In the genomic region with DNA sequence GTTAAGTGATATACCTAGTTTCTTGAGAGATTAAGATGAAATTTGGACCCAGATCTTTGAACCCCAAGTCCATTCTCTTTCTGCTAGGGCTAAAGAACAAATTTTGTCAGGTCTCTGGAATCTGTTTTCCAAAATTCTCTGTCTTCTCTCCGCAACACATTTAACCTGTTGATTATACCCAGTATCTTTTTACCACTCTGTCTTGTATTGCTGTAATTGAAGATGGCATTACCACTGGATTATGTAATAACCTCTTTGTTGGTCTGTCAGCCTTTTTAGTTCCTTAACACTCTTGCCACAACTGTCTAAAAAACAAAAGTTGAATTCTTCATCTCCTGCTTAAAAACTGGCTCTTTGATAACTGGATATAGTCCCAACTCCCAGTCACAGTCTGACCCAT, we compare ENCODE assay signal across 12 cellular contexts. TPM values are rescaled to one million over a fixed set of nuclear protein-coding genes. Genes with fewer than 3 reads are reported as not detected.
DNase-seq lines count a peak whose midpoint lies in the region; ATAC-seq and TF ChIP-seq lines count a peak whose summit lies in the region.
"Had no signal": no experiment of that assay in that cellular context is flagged by ENCODE, and none has a peak within 500 bp of the region (broad histone marks: within the 10 kb centered on the region; RNA-seq: fewer than 3 reads in every experiment).

No MANE protein-coding gene starts in this region.

- H3K56ac ChIP-seq in H9 (ENCODE audit: insufficient read length, low read depth, low read length) = no peak overlapping the region

- H4K91ac ChIP-seq in H9 (ENCODE audit: insufficient read length, low read depth, low read length) = no peak overlapping the region

- no peak overlapping the region for H3K18ac ChIP-seq in H9 (ENCODE audit: insufficient read length, low read depth, low read length)

- no peaks in the 10 kb centered on the region for H3K27me3 ChIP-seq in CD4-positive, CD25-positive, alpha-beta regulatory T cell (ENCODE audit: control insufficient read depth, insufficient read depth, low read length)
- H3K27me3 ChIP-seq in H9 (ENCODE audit: insufficient read depth, low read length) = no peaks in the 10 kb centered on the region
- H3K27me3 ChIP-seq: SJCRH30 had no signal

- peaks cover 13 to 53% (median 34%) of the 10 kb centered on the region in 4 donors for H3K4me1 Mint-ChIP-seq in CD4-positive, CD25-positive, alpha-beta regulatory T cell
- H3K4me1 Mint-ChIP-seq in H9 (peaks cover 32 to 35% of the 10 kb centered on the region in 2 experiments), nephron (peaks cover 27% of the 10 kb centered on the region)
- H3K4me1 Mint-ChIP-seq in activated naive CD8-positive, alpha-beta T cell treated with anti-CD3 and anti-CD28 coated beads, Interleukin-2, amount 50 U/mL, for 24 hours = peaks cover 42% of the 10 kb centered on the region

- H3K23me2 ChIP-seq in H9 (ENCODE audit: insufficient read length, low read depth, low read length, poor library complexity, severe bottlenecking) = peaks cover 7% of the 10 kb centered on the region

- no peak overlapping the region for H4K5ac ChIP-seq in H9 (ENCODE audit: insufficient read length, low read depth, low read length)

- peaks cover 25% of the 10 kb centered on the region for H3K36me3 Mint-ChIP-seq in CD4-positive, CD25-positive, alpha-beta regulatory T cell
- H3K36me3 Mint-ChIP-seq in H9 (ENCODE audit: insufficient read depth in 1 of 3, low read depth in 3 of 3) (peaks cover 26 to 57% (median 43%) of the 10 kb centered on the region in 3 experiments), nephron (ENCODE audit: low read depth) (peaks cover 30% of the 10 kb centered on the region)
- peaks cover 36% of the 10 kb centered on the region for H3K36me3 Mint-ChIP-seq in activated naive CD8-positive, alpha-beta T cell treated with anti-CD3 and anti-CD28 coated beads, Interleukin-2, amount 50 U/mL, for 24 hours (ENCODE audit: low read depth)

- H2BK120ac ChIP-seq in H9 (ENCODE audit: low read depth, low read length, poor library complexity, severe bottlenecking) = no peak overlapping the region

- no CpG with 5 or more reads among the region's 1 CpG for WGBS in H9 (ENCODE audit: extremely low coverage, insufficient read length, low lambda C conversion rate)

- H3K4me1 ChIP-seq in CD4-positive, CD25-positive, alpha-beta regulatory T cell (ENCODE audit: control insufficient read depth, insufficient read depth, low read length, poor library complexity, severe bottlenecking) = peaks cover 61% of the 10 kb centered on the region
- H3K4me1 ChIP-seq in H9 (ENCODE audit: insufficient read depth, low read length) = peaks cover 4% of the 10 kb centered on the region; the same call in 1 of the 2 replicates

- ATAC-seq in CD4-positive, CD25-positive, alpha-beta regulatory T cell (ENCODE audit: low read depth in 2 of 2) = no peak
- no peak for ATAC-seq in activated naive CD8-positive, alpha-beta T cell treated with anti-CD3 and anti-CD28 coated beads, Interleukin-2, amount 50 U/mL, for 24 hours
- ATAC-seq in GM19328 (IDR thresholded peaks at IDR 0.05; ENCODE audit: unreplicated experiment) (no peak), GM21390 (IDR thresholded peaks at IDR 0.05; ENCODE audit: unreplicated experiment) (no peak)
- ATAC-seq: lower lobe of right lung had no signal

- peaks cover 5% of the 10 kb centered on the region for H3K79me1 ChIP-seq in H9 (ENCODE audit: insufficient read depth, low read depth, low read length, poor library complexity, severe bottlenecking)

- no peak overlapping the region for H3K23ac ChIP-seq in H9 (ENCODE audit: insufficient read length, low read depth, low read length)

- H3K79me2 ChIP-seq in H9 (ENCODE audit: insufficient read depth, low read length) = peaks cover 38% of the 10 kb centered on the region

- no peaks in the 10 kb centered on the region for H3K9me3 ChIP-seq in CD4-positive, CD25-positive, alpha-beta regulatory T cell (ENCODE audit: control insufficient read depth in 2 of 2, low read length in 2 of 2)
- no peaks in the 10 kb centered on the region for H3K9me3 ChIP-seq in H9 (ENCODE audit: control insufficient read depth, low read depth, low read length)
- H3K9me3 ChIP-seq: lower lobe of right lung, SJCRH30 had no signal

- H4K20me1 ChIP-seq in H9 (ENCODE audit: control insufficient read depth, insufficient read depth, insufficient read length) = no peaks in the 10 kb centered on the region

- no peak overlapping the region for H3K4ac ChIP-seq in H9 (ENCODE audit: low read depth, low read length)

- H2BK20ac ChIP-seq in H9 (ENCODE audit: low read depth, low read length, poor library complexity, severe bottlenecking) = no peak overlapping the region

- H2BK5ac ChIP-seq in H9 (ENCODE audit: insufficient read length, low read length) = no peak overlapping the region

- H3K27ac Mint-ChIP-seq in CD4-positive, CD25-positive, alpha-beta regulatory T cell = peak overlapping the region in 2 of 3 donors; percentile 3 to 70
- H3K27ac Mint-ChIP-seq in H9 (peak overlapping the region in 2 of 3 experiments; percentile 35 to 79; a peak in 5 of 7 replicates), nephron (peak overlapping the region; percentile 21 to 76 (median 53))
- no peak overlapping the region for H3K27ac Mint-ChIP-seq in activated naive CD8-positive, alpha-beta T cell treated with anti-CD3 and anti-CD28 coated beads, Interleukin-2, amount 50 U/mL, for 24 hours

- H4K8ac ChIP-seq in H9 (replicated peaks; ENCODE audit: insufficient read length, low read depth, low read length) = no peak overlapping the region

- no peak overlapping the region for H3K4me2 ChIP-seq in H9 (ENCODE audit: insufficient read depth, insufficient read length, low read length)

- no peak overlapping the region for H2AFZ ChIP-seq in H9 (ENCODE audit: low read length)

- H3K9me3 Mint-ChIP-seq in CD4-positive, CD25-positive, alpha-beta regulatory T cell = no peaks in the 10 kb centered on the region
- no peaks in the 10 kb centered on the region for H3K9me3 Mint-ChIP-seq in H9
- H3K9me3 Mint-ChIP-seq in activated naive CD8-positive, alpha-beta T cell treated with anti-CD3 and anti-CD28 coated beads, Interleukin-2, amount 50 U/mL, for 24 hours = no peaks in the 10 kb centered on the region
- no peaks in the 10 kb centered on the region for H3K9me3 Mint-ChIP-seq in nephron

- H3K27ac ChIP-seq in CD4-positive, CD25-positive, alpha-beta regulatory T cell (ENCODE audit: insufficient read depth, low read length, poor library complexity, severe bottlenecking) = peak overlapping the region; percentile 99
- H3K27ac ChIP-seq in H9 (ENCODE audit: insufficient read length, low read depth, low read length) = no peak overlapping the region
- H3K27ac ChIP-seq: lower lobe of right lung, SJCRH30 had no signal

- no peak overlapping the region for H2BK15ac ChIP-seq in H9 (ENCODE audit: low read depth, low read length)

- H3K36me3 ChIP-seq in CD4-positive, CD25-positive, alpha-beta regulatory T cell (ENCODE audit: control insufficient read depth, insufficient read depth, low read length) = peaks cover 37% of the 10 kb centered on the region

- H2AK5ac ChIP-seq in H9 (ENCODE audit: insufficient read length, low read length) = no peak overlapping the region

- no peaks in the 10 kb centered on the region for H3K27me3 Mint-ChIP-seq in CD4-positive, CD25-positive, alpha-beta regulatory T cell
- no peaks in the 10 kb centered on the region for H3K27me3 Mint-ChIP-seq in H9 (ENCODE audit: low read depth)
- H3K27me3 Mint-ChIP-seq in activated naive CD8-positive, alpha-beta T cell treated with anti-CD3 and anti-CD28 coated beads, Interleukin-2, amount 50 U/mL, for 24 hours = no peaks in the 10 kb centered on the region
- H3K27me3 Mint-ChIP-seq in nephron (ENCODE audit: low read depth) = no peaks in the 10 kb centered on the region

- no peak for DNase-seq in CD4-positive, CD25-positive, alpha-beta regulatory T cell
- DNase-seq in H9 (no peak), iPS-NIHi11 (ENCODE audit: low spot score) (no peak)
- DNase-seq in activated naive CD8-positive, alpha-beta T cell treated with anti-CD3 and anti-CD28 coated beads, Interleukin-2, amount 50 U/mL, for 24 hours = no peak
- DNase-seq: caudate nucleus, Kasumi-1, lower lobe of right lung, NCI-H345, SJCRH30 had no signal

- H3K9ac ChIP-seq in H9 (ENCODE audit: extremely low read depth, insufficient read length, low read length) = no peak overlapping the region

- TF ChIP-seq CTCF in H9 (conservative IDR thresholded peaks at IDR 0.05) = no peak
- no peak for TF ChIP-seq CTCF in nephron (IDR thresholded peaks at IDR 0.05; ENCODE audit: unreplicated experiment in 3 of 3)

- H3T11ph ChIP-seq in H9 (ENCODE audit: low read length) = no peak overlapping the region

- peak overlapping the region; percentile 99 for H3K4me3 ChIP-seq in CD4-positive, CD25-positive, alpha-beta regulatory T cell (ENCODE audit: low read depth, low read length)
- H3K4me3 ChIP-seq: lower lobe of right lung, SJCRH30 had no signal

- peak overlapping the region in 3 of 4 donors; percentile 47 to 71 (median 69) for H3K4me3 Mint-ChIP-seq in CD4-positive, CD25-positive, alpha-beta regulatory T cell
- H3K4me3 Mint-ChIP-seq in H9 = peak overlapping the region in 1 of 2 experiments; percentile 8; a peak in 3 of 5 replicates
- H3K4me3 Mint-ChIP-seq in activated naive CD8-positive, alpha-beta T cell treated with anti-CD3 and anti-CD28 coated beads, Interleukin-2, amount 50 U/mL, for 24 hours = peak overlapping the region; percentile 51
- H3K4me3 Mint-ChIP-seq in nephron = peak overlapping the region; percentile 62 to 80 (median 71)

- H3K14ac ChIP-seq in H9 (ENCODE audit: insufficient read depth, low read length) = no peak overlapping the region

- no peak overlapping the region for H2BK12ac ChIP-seq in H9 (ENCODE audit: insufficient read length, low read depth, low read length)

RNA-seq across cellular contexts. Expression of a gene that starts 3.0 kb away (rescaled TPM):
- 76.7 TPM for total RNA-seq in CD4-positive, CD25-positive, alpha-beta regulatory T cell
- polyA plus RNA-seq in CD4-positive, CD25-positive, alpha-beta regulatory T cell = 100 to 1,000 TPM; 292 to 367 (median 345) TPM
- total RNA-seq in H9 (2021) = 396 and 403 TPM in 2 replicates

RNA-seq across cellular contexts. Expression of a gene that starts 29.3 kb away (rescaled TPM):
- 0.62 TPM for total RNA-seq in CD4-positive, CD25-positive, alpha-beta regulatory T cell
- under 1 TPM in 3 of 4 donors, not detected in 1; 0.11 to 0.52 (median 0.38) TPM for polyA plus RNA-seq in CD4-positive, CD25-positive, alpha-beta regulatory T cell
- 40.6 and 41.0 TPM in 2 replicates for total RNA-seq in H9 (2021)

Comparison
In these comparisons a context has a peak if more than half of its experiments do, and no peak if none do; other contexts are left out.
1. RNA of a gene that starts 29.3 kb away (total RNA-seq): 40.6 to 41.0 TPM in H9; 0.62 TPM in CD4-positive, CD25-positive, alpha-beta regulatory T cell (single experiment); every median in the first group is over 10 times any median in the second.